Comparison of ENCODE assay signal across 18 cellular contexts in genomic region chr15:72139667-72140066, GRCh38. TPM values are rescaled to one million over a fixed set of nuclear protein-coding genes. Genes with fewer than 3 reads are reported as not detected.
A peak's percentile ranks its signal among the peaks of the same experiment; 100 is the strongest.
DNase-seq lines count a peak whose midpoint lies in the region; ATAC-seq and TF ChIP-seq lines count a peak whose summit lies in the region.
"Had no signal": no experiment of that assay in that cellular context is flagged by ENCODE, and none has a peak within 500 bp of the region (broad histone marks: within the 10 kb centered on the region; RNA-seq: fewer than 3 reads in every experiment).

No MANE protein-coding gene starts in this region.

- H3K36me3 Mint-ChIP-seq in nephron progenitor cell (ENCODE audit: low read depth), result peaks cover 10% of the 10 kb centered on the region

- intact Hi-C loops in Right ventricle myocardium inferior (cut with DNase I), result no loop called here
- intact Hi-C loops in cardiac septum (cut with DNase I), result no loop called here
- intact Hi-C loops in left ventricle myocardium superior (cut with micrococcal nuclease), result no loop called here

- no peak overlapping the region for H3K4me3 ChIP-seq in Karpas-422 (ENCODE audit: low read length)
- H3K4me3 ChIP-seq: A549, GM23338 had no signal

- H3K4me1 Mint-ChIP-seq in nephron progenitor cell, result peaks cover 33% of the 10 kb centered on the region
- H3K4me1 Mint-ChIP-seq: GM23338 had no signal

- peak; percentile 82 for ATAC-seq in Right ventricle myocardium inferior
- peak; percentile 92 for ATAC-seq in left ventricle myocardium superior
- no peak for ATAC-seq in foreskin keratinocyte
- ATAC-seq: A549, GM23338 had no signal

- H3K27me3 ChIP-seq in Karpas-422 (ENCODE audit: low read length) (no peaks in the 10 kb centered on the region), foreskin keratinocyte (no peaks in the 10 kb centered on the region)

- no peaks in the 10 kb centered on the region for H3K9me2 ChIP-seq in Karpas-422 (replicated peaks; ENCODE audit: insufficient read depth, low read length)

- H3K27ac Mint-ChIP-seq in nephron progenitor cell, result peak overlapping the region; percentile 70
- H3K27ac Mint-ChIP-seq: CD4-positive, alpha-beta T cell; GM23338 had no signal

- no peaks in the 10 kb centered on the region for H3K9me3 Mint-ChIP-seq in nephron progenitor cell
- H3K9me3 Mint-ChIP-seq: CD4-positive, alpha-beta T cell; GM23338 had no signal

- TF ChIP-seq CTCF in nephron progenitor cell (IDR thresholded peaks at IDR 0.05), result no peak
- no peak for TF ChIP-seq CTCF in foreskin keratinocyte (conservative IDR thresholded peaks at IDR 0.05)

- no peaks in the 10 kb centered on the region for H3K9me3 ChIP-seq in Karpas-422 (ENCODE audit: low read length)
- H3K9me3 ChIP-seq: A549, Caco-2 had no signal

- H3K9ac ChIP-seq in Karpas-422 (ENCODE audit: low read length), result no peak overlapping the region

- H3K36me3 ChIP-seq in Karpas-422 (ENCODE audit: insufficient read depth, low read length), result no peaks in the 10 kb centered on the region

- no peak overlapping the region for H3K4me2 ChIP-seq in Karpas-422 (ENCODE audit: low read depth, low read length, poor library complexity, severe bottlenecking)
- H3K4me2 ChIP-seq: A549, GM23338 had no signal

- no peak overlapping the region for H3K4me3 Mint-ChIP-seq in nephron progenitor cell
- H3K4me3 Mint-ChIP-seq: CD4-positive, alpha-beta T cell; GM23338 had no signal

- H3K27ac ChIP-seq in Karpas-422 (ENCODE audit: low read length), result no peak overlapping the region
- no peak overlapping the region for H3K27ac ChIP-seq in foreskin keratinocyte
- H3K27ac ChIP-seq: A549, C4-2B had no signal

- H3K27me3 Mint-ChIP-seq in nephron progenitor cell (ENCODE audit: low read depth, poor library complexity), result no peaks in the 10 kb centered on the region
- H3K27me3 Mint-ChIP-seq: CD4-positive, alpha-beta T cell had no signal

- H2AFZ ChIP-seq in Karpas-422 (ENCODE audit: low read length), result no peak overlapping the region
- H2AFZ ChIP-seq: GM23338 had no signal

- H3K79me2 ChIP-seq in Karpas-422 (ENCODE audit: low read length), result no peaks in the 10 kb centered on the region

- DNase-seq in Right ventricle myocardium inferior (ENCODE audit: missing footprints) (no peak), cardiac septum (ENCODE audit: low spot score) (no peak), left ventricle myocardium superior (no peak), nephron progenitor cell (no peak), DMS153 treated with DMSO at 0.1 percent for 48 hours (lab: John Stamatoyannopoulos, UW; ENCODE audit: unreplicated experiment) (no peak), Karpas-422 (no peak), foreskin keratinocyte (no peak)
- DNase-seq in activated T-cell treated with anti-CD3 and anti-CD28 coated beads, Interleukin-2, amount 50 U/mL, for 1 hour, result no peak
- DNase-seq: AML-193; Caco-2; CD4-positive, alpha-beta T cell; DMS79; GDM1; HCEC 1CT had no signal

- H3K4me1 ChIP-seq in Karpas-422 (ENCODE audit: low read length), result peaks cover 7% of the 10 kb centered on the region
- no peaks in the 10 kb centered on the region for H3K4me1 ChIP-seq in foreskin keratinocyte

- no peaks in the 10 kb centered on the region for H4K20me1 ChIP-seq in Karpas-422 (ENCODE audit: insufficient read depth, low read depth, low read length)

RNA-seq across cellular contexts. Expression of gene SENP8, which starts 21.5 kb away (rescaled TPM):
- total RNA-seq in Right ventricle myocardium inferior (5.9 TPM), cardiac septum (4.2 TPM), left ventricle myocardium superior (6.3 TPM), foreskin keratinocyte (2.8 and 3.7 TPM in 2 replicates)
- 1.0 and 6.8 TPM in 2 replicates for total RNA-seq in Karpas-422 (2014; rRNA removed; shearing (Covaris generic); ENCODE audit: low replicate concordance)
- 2.2 and 2.7 TPM in 2 replicates for polyA plus RNA-seq in foreskin keratinocyte

RNA-seq across cellular contexts. Expression of gene MYO9A, which starts 21.7 kb away (rescaled TPM):
- total RNA-seq in Right ventricle myocardium inferior (27.5 TPM), cardiac septum (31.4 TPM), left ventricle myocardium superior (29.7 TPM), foreskin keratinocyte (14.8 and 16.5 TPM in 2 replicates)
- 78.5 and 142 TPM in 2 replicates for total RNA-seq in Karpas-422 (2014; rRNA removed; shearing (Covaris generic); ENCODE audit: low replicate concordance)
- polyA plus RNA-seq in foreskin keratinocyte, result 1.4 and 1.7 TPM in 2 replicates

RNA-seq across cellular contexts. Expression of gene GRAMD2A, which starts 57.9 kb away (rescaled TPM):
- total RNA-seq in Right ventricle myocardium inferior (not detected), cardiac septum (not detected), left ventricle myocardium superior (not detected), foreskin keratinocyte (2.3 and 3.7 TPM in 2 replicates)
- total RNA-seq in Karpas-422 (2014; rRNA removed; shearing (Covaris generic); ENCODE audit: low replicate concordance), result not detected in 2 replicates
- 1.3 and 2.1 TPM in 2 replicates for polyA plus RNA-seq in foreskin keratinocyte
- total RNA-seq: CD4-positive, alpha-beta T cell; Daoy had no signal
